ENCODE assay signal across 13 cellular contexts in the genomic region with DNA sequence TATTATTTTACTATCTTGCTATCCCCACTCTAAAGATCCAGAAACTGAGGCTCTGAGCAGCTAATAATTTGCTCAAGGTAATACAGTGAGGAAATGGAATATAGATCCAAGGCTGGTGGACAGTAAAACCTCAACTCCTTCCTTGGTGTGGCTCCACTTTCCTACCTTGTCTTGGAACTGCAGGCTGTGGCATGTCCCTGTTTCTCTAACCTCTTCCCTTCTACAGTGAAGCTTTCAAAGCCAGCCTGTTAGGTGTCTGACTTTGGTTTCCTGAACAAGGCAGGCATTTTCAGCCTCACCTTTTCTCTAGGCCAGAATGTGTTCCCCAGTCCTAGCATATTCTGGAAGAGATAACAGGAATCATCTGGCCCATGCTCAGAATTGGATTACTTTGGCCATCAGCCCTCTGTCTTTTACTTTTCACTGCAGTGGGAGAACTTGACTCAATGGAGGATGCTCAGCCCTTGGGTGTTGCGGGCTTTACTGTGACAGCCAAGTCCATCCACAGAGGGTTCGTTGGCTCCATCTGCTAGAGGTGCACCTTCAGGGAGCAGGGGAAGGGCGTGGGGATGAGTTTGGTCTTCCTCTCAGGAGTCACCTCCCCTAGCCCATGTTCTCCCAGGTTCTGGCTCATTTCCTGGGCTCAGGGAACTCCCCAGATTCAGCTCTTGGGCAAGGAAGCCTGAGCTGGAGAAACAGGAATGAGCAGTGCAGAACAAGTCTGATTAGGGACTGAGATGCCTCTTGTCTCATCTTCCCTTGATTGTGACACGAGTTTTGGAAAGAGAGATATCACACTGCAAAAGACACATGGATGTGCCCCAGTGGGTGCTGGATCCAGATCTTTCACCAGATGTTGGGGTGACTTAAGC. TPM values are rescaled to one million over a fixed set of nuclear protein-coding genes. Genes with fewer than 3 reads are reported as not detected.
DNase-seq lines count a peak whose midpoint lies in the region; ATAC-seq and TF ChIP-seq lines count a peak whose summit lies in the region.
"Had no signal": no experiment of that assay in that cellular context is flagged by ENCODE, and none has a peak within 500 bp of the region (broad histone marks: within the 10 kb centered on the region; RNA-seq: fewer than 3 reads in every experiment).

No MANE protein-coding gene starts in this region.

- TF ChIP-seq CTCF in glutamatergic neuron (IDR thresholded peaks at IDR 0.05; ENCODE audit: partially characterized antibody, unreplicated experiment) (no peak), stomach (IDR thresholded peaks at IDR 0.05) (no peak), right atrium auricular region (IDR thresholded peaks at IDR 0.05) (no peak)

- WGBS in stomach, 5 donors: 86 to 94% (median 88%) methylated on average over 4 of the region's 4 CpGs

- H3K4me1 Mint-ChIP-seq in activated T-cell treated with anti-CD3 and anti-CD28 coated beads, Interleukin-2, amount 50 U/mL, for 4 hours (ENCODE audit: low read depth): peaks cover 30% of the 10 kb centered on the region
- H3K4me1 Mint-ChIP-seq in activated naive CD8-positive, alpha-beta T cell (ENCODE audit: low read depth): peaks cover 20% of the 10 kb centered on the region
- peaks cover 3% of the 10 kb centered on the region for H3K4me1 Mint-ChIP-seq in glutamatergic neuron (ENCODE audit: low read depth, unreplicated experiment)

- H3K27me3 ChIP-seq in stomach (peaks cover 0 to 28% (median 15%) of the 10 kb centered on the region in 3 donors), right atrium auricular region (no peaks in the 10 kb centered on the region)
- H3K27me3 ChIP-seq: uterus had no signal

- TF ChIP-seq EP300 in stomach (IDR thresholded peaks at IDR 0.05): no peak

- H3K36me3 ChIP-seq in stomach: peaks cover 0 to under 1% (median 0%) of the 10 kb centered on the region in 4 donors
- no peaks in the 10 kb centered on the region for H3K36me3 ChIP-seq in right atrium auricular region
- H3K36me3 ChIP-seq: gastroesophageal sphincter, left lung, uterus had no signal

- no peak for TF ChIP-seq POLR2A in stomach (IDR thresholded peaks at IDR 0.05)

- H3K4me1 ChIP-seq in stomach (peaks cover 7 to 30% (median 19%) of the 10 kb centered on the region in 4 donors), right atrium auricular region (peaks cover 0 to 20% of the 10 kb centered on the region in 2 donors)
- H3K4me1 ChIP-seq: uterus had no signal

- peak overlapping the region in 1 of 5 donors; percentile 80 for H3K27ac ChIP-seq in stomach
- H3K27ac ChIP-seq in right atrium auricular region: no peak overlapping the region
- H3K27ac ChIP-seq: left lung had no signal

- H3K9me3 ChIP-seq in stomach (no peaks in the 10 kb centered on the region), right atrium auricular region (no peaks in the 10 kb centered on the region)
- H3K9me3 ChIP-seq: gastroesophageal sphincter, left lung, uterus had no signal

- H3K4me3 ChIP-seq in stomach: peak overlapping the region in 3 of 4 donors; percentile 53 to 56 (median 54)
- no peak overlapping the region for H3K4me3 ChIP-seq in right atrium auricular region

- H3K36me3 Mint-ChIP-seq in activated T-cell treated with anti-CD3 and anti-CD28 coated beads, Interleukin-2, amount 50 U/mL, for 4 hours (ENCODE audit: insufficient read depth): no peaks in the 10 kb centered on the region
- no peaks in the 10 kb centered on the region for H3K36me3 Mint-ChIP-seq in activated naive CD8-positive, alpha-beta T cell
- H3K36me3 Mint-ChIP-seq in glutamatergic neuron (ENCODE audit: unreplicated experiment): no peaks in the 10 kb centered on the region

- H3K27ac Mint-ChIP-seq in activated naive CD8-positive, alpha-beta T cell: peak overlapping the region; percentile 41
- H3K27ac Mint-ChIP-seq in glutamatergic neuron (ENCODE audit: unreplicated experiment): no peak overlapping the region

- DNase-seq in activated T-cell treated with anti-CD3 and anti-CD28 coated beads, Interleukin-2, amount 50 U/mL, for 4 hours: no peak
- no peak for DNase-seq in activated T-cell treated with anti-CD3 and anti-CD28 coated beads, Interleukin-2, amount 50 U/mL, for 1 hour
- DNase-seq in glutamatergic neuron (no peak), stomach (no peak), inferior parietal cortex (ENCODE audit: extremely low spot score) (no peak), putamen (ENCODE audit: low spot score) (no peak), right atrium auricular region (ENCODE audit: low spot score) (no peak)
- DNase-seq: Kasumi-1, left lung, NCI-H2107, uterus had no signal

- no peak for ATAC-seq in activated T-cell treated with anti-CD3 and anti-CD28 coated beads, Interleukin-2, amount 50 U/mL, for 4 hours

- intact Hi-C loops in stomach (cut with DNase I; ENCODE audit: low total_unique reads): no loop called here

- H3K4me3 Mint-ChIP-seq in activated T-cell treated with anti-CD3 and anti-CD28 coated beads, Interleukin-2, amount 50 U/mL, for 4 hours: peak overlapping the region; percentile 73
- H3K4me3 Mint-ChIP-seq in activated naive CD8-positive, alpha-beta T cell: peak overlapping the region; percentile 78
- peak overlapping the region; percentile 74 for H3K4me3 Mint-ChIP-seq in glutamatergic neuron (ENCODE audit: unreplicated experiment)

- H3K9me3 Mint-ChIP-seq in activated T-cell treated with anti-CD3 and anti-CD28 coated beads, Interleukin-2, amount 50 U/mL, for 4 hours: no peaks in the 10 kb centered on the region
- no peaks in the 10 kb centered on the region for H3K9me3 Mint-ChIP-seq in activated naive CD8-positive, alpha-beta T cell (ENCODE audit: low read depth)
- H3K9me3 Mint-ChIP-seq in glutamatergic neuron (ENCODE audit: unreplicated experiment): no peaks in the 10 kb centered on the region

- H3K27me3 Mint-ChIP-seq in activated T-cell treated with anti-CD3 and anti-CD28 coated beads, Interleukin-2, amount 50 U/mL, for 4 hours (ENCODE audit: low read depth): peaks cover 24% of the 10 kb centered on the region
- peaks cover 13% of the 10 kb centered on the region for H3K27me3 Mint-ChIP-seq in activated naive CD8-positive, alpha-beta T cell
- H3K27me3 Mint-ChIP-seq in glutamatergic neuron (ENCODE audit: unreplicated experiment): peaks cover 16% of the 10 kb centered on the region

RNA-seq across cellular contexts. Expression of a gene that starts 1.1 kb away (rescaled TPM):
- total RNA-seq in activated T-cell treated with anti-CD3 and anti-CD28 coated beads, Interleukin-2, amount 50 U/mL, for 4 hours: 1 to 10 TPM; 3.7 to 5.0 (median 3.8) TPM
- total RNA-seq in glutamatergic neuron (ENCODE audit: unreplicated experiment): not detected
- 1 to 10 TPM in 3 of 5 donors, under 1 TPM in 1, not detected in 1; 0.58 to 8.3 (median 4.6) TPM for total RNA-seq in stomach
- polyA plus RNA-seq in stomach: 1 to 10 TPM in 2 of 3 donors, under 1 TPM in 1; 0.19 to 4.0 (median 1.2) TPM
- 1 to 10 TPM in 1 of 2 donors, not detected in 1; 1.6 TPM for total RNA-seq in right atrium auricular region

Comparison
In these comparisons a context has a peak if more than half of its experiments do, and no peak if none do; other contexts are left out.
1. H3K4me3 ChIP-seq: peak in stomach (3 of 4); none in right atrium auricular region (0 of 2).
2. Peak in every context shown above with its lines, with median percentiles within 50 percentile points of each other: H3K4me3 Mint-ChIP-seq.